34 cellular contexts compared by ENCODE assay signal in the genomic region with DNA sequence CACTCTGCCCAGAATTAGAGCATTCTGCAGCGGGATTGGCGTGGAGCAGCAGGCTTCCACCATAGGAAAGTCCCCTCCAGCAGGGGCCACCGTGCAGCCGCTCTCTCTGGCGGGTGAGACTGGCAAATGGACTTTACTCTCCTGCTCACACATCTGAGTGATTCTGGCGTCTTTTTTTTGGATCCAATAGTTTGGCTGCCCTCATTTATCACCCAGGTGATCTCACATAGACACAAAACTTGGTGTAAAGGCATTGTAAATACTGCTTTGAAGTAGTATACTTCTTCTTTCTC.
"Had no signal": no experiment of that assay in that cellular context is flagged by ENCODE, and none has a peak within 500 bp of the region (broad histone marks: within the 10 kb centered on the region; RNA-seq: fewer than 3 reads in every experiment).

No MANE protein-coding gene starts in this region.

- H3K27ac ChIP-seq: adrenal gland, breast epithelium, cardiac muscle cell, colonic mucosa, epithelial cell of prostate, esophagus squamous epithelium, gastroesophageal sphincter, WERI-Rb-1 had no signal

- FAIRE-seq: endometrium, endothelial cell of umbilical vein had no signal

- DNase-seq: activated B cell treated with CpG ODN at 0.5 μM for 24 hours; activated CD4-positive, alpha-beta T cell treated with anti-CD3 and anti-CD28 coated beads for 48 hours; activated CD4-positive, alpha-beta T cell treated with anti-CD3 and anti-CD28 coated beads, Interleukin-2, amount 50 U/mL, for 1 hour; activated CD4-positive, alpha-beta T cell treated with anti-CD3 and anti-CD28 coated beads, Interleukin-2, amount 50 U/mL, for 48 hours; activated CD8-positive, alpha-beta memory T cell treated with anti-CD3 and anti-CD28 coated beads for 24 hours; activated CD8-positive, alpha-beta T cell treated with anti-CD3 and anti-CD28 coated beads for 36 hours; activated effector memory CD4-positive, alpha-beta T cell treated with Interleukin-2 at 50 U/mL for 16 hours; activated gamma-delta T cell treated with Interleukin-2 at 50 U/mL for 16 hours; activated naive CD4-positive, alpha-beta T cell treated with anti-CD3 and anti-CD28 coated beads, Interleukin-2, amount 50 U/mL, for 16 hours; activated naive CD4-positive, alpha-beta T cell treated with Interleukin-2 at 50 U/mL for 16 hours; activated T-cell treated with anti-CD3 and anti-CD28 coated beads, Interleukin-2, amount 50 U/mL, for 4 hours; adrenal gland; aorta; central memory CD4-positive, alpha-beta T cell; cerebellar nuclear complex; colonic mucosa; effector CD8-positive, alpha-beta T cell; esophagus squamous epithelium; foreskin melanocyte; T-helper 1 cell; T-helper 17 cell; T1000; WERI-Rb-1 had no signal

- H3K4me3 Mint-ChIP-seq: activated B cell treated with CpG ODN at 0.5 μM for 24 hours; activated CD8-positive, alpha-beta T cell treated with anti-CD3 and anti-CD28 coated beads for 36 hours; activated naive CD8-positive, alpha-beta T cell; activated T-cell treated with anti-CD3 and anti-CD28 coated beads, Interleukin-2, amount 50 U/mL, for 4 hours; activated T-helper 17 cell treated with anti-CD3 and anti-CD28 coated beads, Interleukin-2, amount 50 U/mL, for 72 hours; brain; T-helper 17 cell; T-helper 2 cell treated with Interferon-gamma antibody and Interleukin-4, amounts not matched to agents 5 μg/mL and 100 μg/mL, for 36 hours had no signal

- H3K4me3 ChIP-seq: adrenal gland, breast epithelium, cardiac muscle cell, colonic mucosa, esophagus squamous epithelium, gastroesophageal sphincter had no signal

- H3K9me3 Mint-ChIP-seq: activated B cell treated with CpG ODN at 0.5 μM for 24 hours; activated CD8-positive, alpha-beta T cell treated with anti-CD3 and anti-CD28 coated beads for 36 hours; activated T-cell treated with anti-CD3 and anti-CD28 coated beads, Interleukin-2, amount 50 U/mL, for 4 hours; activated T-helper 17 cell treated with anti-CD3 and anti-CD28 coated beads, Interleukin-2, amount 50 U/mL, for 72 hours; brain; T-helper 2 cell treated with Interferon-gamma antibody and Interleukin-4, amounts not matched to agents 5 μg/mL and 100 μg/mL, for 36 hours had no signal

- H3K27me3 Mint-ChIP-seq: activated B cell treated with CpG ODN at 0.5 μM for 24 hours; activated CD8-positive, alpha-beta T cell treated with anti-CD3 and anti-CD28 coated beads for 36 hours; activated naive CD8-positive, alpha-beta T cell; activated T-helper 17 cell treated with anti-CD3 and anti-CD28 coated beads, Interleukin-2, amount 50 U/mL, for 72 hours; brain; T-helper 17 cell had no signal

- H3K4me1 ChIP-seq: adrenal gland, breast epithelium, colonic mucosa, esophagus squamous epithelium had no signal

- H3K27ac Mint-ChIP-seq: activated B cell treated with CpG ODN at 0.5 μM for 24 hours; activated CD8-positive, alpha-beta T cell treated with anti-CD3 and anti-CD28 coated beads for 36 hours; activated naive CD8-positive, alpha-beta T cell; activated T-helper 17 cell treated with anti-CD3 and anti-CD28 coated beads, Interleukin-2, amount 50 U/mL, for 72 hours; T-helper 17 cell; T-helper 2 cell treated with Interferon-gamma antibody and Interleukin-4, amounts not matched to agents 5 μg/mL and 100 μg/mL, for 36 hours had no signal

- H3K36me3 ChIP-seq: adrenal gland, breast epithelium, cardiac muscle cell, colonic mucosa, gastroesophageal sphincter had no signal

- ATAC-seq: activated CD4-positive, CD25-positive, alpha-beta regulatory T cell treated with anti-CD3 and anti-CD28 coated beads, Interleukin-2, amount 50 U/mL, for 24 hours; activated CD8-positive, alpha-beta T cell treated with anti-CD3 and anti-CD28 coated beads for 36 hours; activated T-cell treated with anti-CD3 and anti-CD28 coated beads, Interleukin-2, amount 50 U/mL, for 4 hours; activated T-helper 17 cell treated with anti-CD3 and anti-CD28 coated beads, Interleukin-2, amount 50 U/mL, for 72 hours; gastroesophageal sphincter; T-helper 17 cell had no signal

- H3K9me3 ChIP-seq: adrenal gland, breast epithelium, colonic mucosa, esophagus squamous epithelium, gastroesophageal sphincter had no signal

- H3K4me1 Mint-ChIP-seq: activated B cell treated with CpG ODN at 0.5 μM for 24 hours; activated T-helper 17 cell treated with anti-CD3 and anti-CD28 coated beads, Interleukin-2, amount 50 U/mL, for 72 hours; brain had no signal

- H3K27me3 ChIP-seq: adrenal gland, breast epithelium, cardiac muscle cell, colonic mucosa, esophagus squamous epithelium, gastroesophageal sphincter had no signal
